In the genomic region with DNA sequence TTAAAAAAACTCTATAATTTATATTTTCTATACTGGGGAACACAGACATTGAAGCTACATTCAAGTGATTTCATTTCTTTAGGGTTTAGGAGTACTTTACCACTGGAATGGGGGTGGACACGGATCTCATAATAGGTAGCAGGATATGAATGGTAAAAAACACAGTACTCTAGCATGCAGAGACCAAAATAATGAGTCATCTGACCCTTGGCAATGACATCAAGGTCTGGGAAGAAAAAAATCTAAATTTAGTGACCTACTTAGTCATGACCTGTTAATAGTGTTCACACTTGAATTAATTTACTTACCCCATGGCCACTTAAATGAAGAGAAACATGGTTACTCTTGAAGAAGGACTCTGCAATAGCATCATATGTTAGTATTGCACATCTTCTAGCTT, we compare ENCODE assay signal across 16 cellular contexts.
DNase-seq lines count a peak whose midpoint lies in the region; ATAC-seq lines count a peak whose summit lies in the region.
"Had no signal": no experiment of that assay in that cellular context is flagged by ENCODE, and none has a peak within 500 bp of the region (broad histone marks: within the 10 kb centered on the region; RNA-seq: fewer than 3 reads in every experiment).

No MANE protein-coding gene starts in this region.

- no peak for ATAC-seq in HG03159 (IDR thresholded peaks at IDR 0.05; ENCODE audit: unreplicated experiment)
- ATAC-seq: body of pancreas; stimulated activated effector memory CD8-positive, alpha-beta T cell treated with anti-CD3 and anti-CD28 coated beads, Interleukin-12 subunit alpha, Interleukin-12 subunit beta, amount 100 ng/mL, for 72 hours had no signal

- DNase-seq in A172 (ENCODE audit: low spot score): peak; percentile 48
- peak; percentile 80 for DNase-seq in HT1080 (ENCODE audit: low read depth)
- DNase-seq in astrocyte of the hippocampus (ENCODE audit: low read depth, low spot score): peak; percentile 87
- DNase-seq in iris pigment epithelial cell (ENCODE audit: low read depth): peak; percentile 76
- no peak for DNase-seq in globus pallidus (ENCODE audit: low spot score)
- DNase-seq in SHP77 (lab: John Stamatoyannopoulos, UW): no peak
- no peak for DNase-seq in T-helper 1 cell
- DNase-seq: activated CD4-positive, alpha-beta T cell treated with anti-CD3 and anti-CD28 coated beads, Interleukin-2, amount 10 ng/mL, durations not matched to agents 24 days and 14 days; activated naive CD4-positive, alpha-beta T cell treated with Interleukin-2 at 50 U/mL for 16 hours; body of pancreas; DMS153; NCI-H146; NCI-H446 treated with DMSO at 0.1 percent for 48 hours; posterior cingulate gyrus had no signal

Comparison
In these comparisons a context has a peak if more than half of its experiments do, and no peak if none do; other contexts are left out.
1. DNase-seq: peak in A172 (single experiment), HT1080 (single experiment), astrocyte of the hippocampus (single experiment) and iris pigment epithelial cell (single experiment); none in globus pallidus (single experiment), SHP77 (0 of 2) and T-helper 1 cell (0 of 5).